Comparison of ENCODE assay signal across 19 cellular contexts in genomic region chr7:133358728-133359127, GRCh38.
DNase-seq lines count a peak whose midpoint lies in the region; ATAC-seq, FAIRE-seq and TF ChIP-seq lines count a peak whose summit lies in the region.
"Had no signal": no experiment of that assay in that cellular context is flagged by ENCODE, and none has a peak within 500 bp of the region (broad histone marks: within the 10 kb centered on the region; RNA-seq: fewer than 3 reads in every experiment).

No MANE protein-coding gene starts in this region.

- H3K9ac ChIP-seq in K562 (ENCODE audit: insufficient read depth in 1 of 2, low read depth in 2 of 2, low read length in 2 of 2): 0 out of 4 replicates have a peak overlapping the region, but pooled peaks of 1 of the 2 experiments have one; percentile 1
- H3K9ac ChIP-seq: KMS-11 had no signal

- intact Hi-C loops in K562 (cut with micrococcal nuclease): no loop called here

- H3K4me1 ChIP-seq in K562 (replicated peaks in 1 of 2; ENCODE audit: control insufficient read depth in 2 of 2, insufficient read depth in 2 of 2, low read length in 2 of 2): peaks cover 0 to 15% of the 10 kb centered on the region in 2 experiments; a peak in 3 of 5 replicates
- no peaks in the 10 kb centered on the region for H3K4me1 ChIP-seq in effector memory CD4-positive, alpha-beta T cell (ENCODE audit: control insufficient read depth, insufficient read depth, low read length, poor library complexity, severe bottlenecking)

- H3K36me3 ChIP-seq in K562 (ENCODE audit: control insufficient read depth, insufficient read depth, low read length): peaks cover 3% of the 10 kb centered on the region; the same call in 1 of the 3 replicates
- peaks cover 4% of the 10 kb centered on the region for H3K36me3 ChIP-seq in effector memory CD4-positive, alpha-beta T cell (ENCODE audit: control insufficient read depth, insufficient read depth, low read length)

- no peaks in the 10 kb centered on the region for H3K27me3 ChIP-seq in K562 (ENCODE audit: control insufficient read depth in 2 of 2, insufficient read depth in 2 of 2, low read length in 2 of 2)
- H3K27me3 ChIP-seq in effector memory CD4-positive, alpha-beta T cell (replicated peaks; ENCODE audit: control insufficient read depth, insufficient read depth, low read length, poor library complexity, severe bottlenecking): no peaks in the 10 kb centered on the region
- H3K27me3 ChIP-seq: esophagus muscularis mucosa, hepatocyte had no signal

- no peak for FAIRE-seq in K562 (lab: Jason Lieb, UNC)
- FAIRE-seq: keratinocyte had no signal

- 38% methylated on average over 3 of the region's 3 CpGs for WGBS in K562 (ENCODE audit: insufficient coverage, low coverage, missing lambda C conversion rate)

- no peak for TF ChIP-seq EP300 in K562 (IDR thresholded peaks at IDR 0.05; ENCODE audit: low read length)

- CTCF ChIA-PET in K562 (lab: Yijun Ruan, JAX; ENCODE audit: low intra/inter-chr PET ratio): no interaction called here

- POLR2A ChIA-PET in K562 (lab: Yijun Ruan, JAX): no interaction called here

- peaks cover 7% of the 10 kb centered on the region; the same call in 1 of the 3 replicates for H3K79me2 ChIP-seq in K562 (ENCODE audit: control insufficient read depth, insufficient read depth, low read length)

- no peaks in the 10 kb centered on the region for H3K9me3 ChIP-seq in K562 (replicated peaks; ENCODE audit: control insufficient read depth, insufficient read depth, low read depth, low read length)
- no peaks in the 10 kb centered on the region for H3K9me3 ChIP-seq in effector memory CD4-positive, alpha-beta T cell (ENCODE audit: control insufficient read depth, low read length)

- H3K4me2 ChIP-seq in K562 (ENCODE audit: insufficient read depth, low read length): no peak overlapping the region
- H3K4me2 ChIP-seq: hepatocyte, KMS-11 had no signal

- H4K20me1 ChIP-seq in K562 (replicated peaks; ENCODE audit: control insufficient read depth, insufficient read depth, low read length): no peaks in the 10 kb centered on the region

- H3K9me1 ChIP-seq in K562 (ENCODE audit: control insufficient read depth, insufficient read depth, low read length): no peaks in the 10 kb centered on the region

- DNase-seq in AG08395 (ENCODE audit: low spot score) (peak; percentile 9), HT1080 (ENCODE audit: low read depth) (peak; percentile 41), K562 (ENCODE audit: extremely low read depth in 1 of 4, low spot score in 3 of 4) (no peak), lung microvascular endothelial cell (ENCODE audit: low read depth in 2 of 2) (peak; percentile 27 to 39), NCI-H1105 (lab: John Stamatoyannopoulos, UW) (no peak), SKM-1 (lab: John Stamatoyannopoulos, UW; ENCODE audit: unreplicated experiment) (no peak)
- DNase-seq in effector memory CD4-positive, alpha-beta T cell: no peak
- DNase-seq: activated effector memory CD4-positive, alpha-beta T cell treated with anti-CD3 and anti-CD28 coated beads, Interleukin-2, amount 50 U/mL, for 16 hours; CD8-positive, alpha-beta T cell; DND-41; NCI-H1092 treated with DMSO at 0.1 percent for 48 hours; NCI-H526 treated with DMSO at 0.1 percent for 48 hours; nephron progenitor cell; Right ventricle myocardium superior had no signal

- H2AFZ ChIP-seq in K562 (ENCODE audit: low read depth, low read length): no peak overlapping the region
- H2AFZ ChIP-seq: hepatocyte had no signal

- TF ChIP-seq POLR2A in K562 (conservative IDR thresholded peaks at IDR 0.05): no peak

- no peak for TF ChIP-seq RAD21 in K562 (CRISPR knock-in tag; conservative IDR thresholded peaks at IDR 0.05 in 1 of 2, IDR thresholded peaks at IDR 0.05 in 1 of 2)

- no peak for TF ChIP-seq CTCF in K562 (IDR thresholded peaks at IDR 0.05 in 2 of 3, conservative IDR thresholded peaks at IDR 0.05 in 1 of 3; ENCODE audit: insufficient read depth in 2 of 3, low read depth in 1 of 3, low read length in 3 of 3)

- H3K27ac ChIP-seq in K562 (ENCODE audit: extremely low read depth, low read depth, low read length): no peak overlapping the region
- no peak overlapping the region for H3K27ac ChIP-seq in effector memory CD4-positive, alpha-beta T cell (ENCODE audit: insufficient read depth, low read length, poor library complexity, severe bottlenecking)
- H3K27ac ChIP-seq: esophagus muscularis mucosa, hepatocyte, KMS-11 had no signal

- H3K4me3 ChIP-seq in K562: no peak overlapping the region
- no peak overlapping the region for H3K4me3 ChIP-seq in effector memory CD4-positive, alpha-beta T cell (ENCODE audit: insufficient read depth, low read depth, low read length, poor library complexity, severe bottlenecking)
- H3K4me3 ChIP-seq: esophagus muscularis mucosa, hepatocyte had no signal

- TSS peak; percentile 14 for BruUV-seq in K562 (replicated peaks; lab: Mats Ljungman, UMichigan)

- in situ Hi-C loops in K562 (cut with MboI): no loop called here

- no peak for ATAC-seq in K562
- no peak for ATAC-seq in HG03439 (IDR thresholded peaks at IDR 0.05; ENCODE audit: unreplicated experiment)
- ATAC-seq: CD8-positive, alpha-beta T cell had no signal

TF ChIP-seq in K562, 482 proteins besides CTCF, POLR2A, EP300 and RAD21:
- peak; percentile 71 for TF ChIP-seq NFE2 (IDR thresholded peaks at IDR 0.05; ENCODE audit: low read depth)
- no peak for TF ChIP-seq MLX (CRISPR knock-in tag; conservative IDR thresholded peaks at IDR 0.05)
- TF ChIP-seq ZBTB33 (CRISPR knock-in tag; IDR thresholded peaks at IDR 0.05): no peak
- 0 out of 2 replicates have a peak, but pooled peaks have one; percentile 34 for TF ChIP-seq FOXJ2 (tag; IDR thresholded peaks at IDR 0.05)
- TF ChIP-seq MAFG (tag; conservative IDR thresholded peaks at IDR 0.05): peak; percentile 36; the same call in 1 of the 2 replicates
- TF ChIP-seq ZSCAN32 (CRISPR knock-in tag; IDR thresholded peaks at IDR 0.05): no peak
- no peak for TF ChIP-seq ZNF586 (CRISPR knock-in tag; conservative IDR thresholded peaks at IDR 0.05)
- 0 out of 2 replicates have a peak, but pooled peaks have one; percentile 27 for TF ChIP-seq MBD1 (CRISPR knock-in tag; IDR thresholded peaks at IDR 0.05)
- peak; percentile 57 for TF ChIP-seq C11orf30 (IDR thresholded peaks at IDR 0.05; ENCODE audit: low read depth)

Comparison
In these comparisons a context has a peak if more than half of its experiments do, and no peak if none do; other contexts are left out.
1. DNase-seq: peak in AG08395 (single experiment), HT1080 (single experiment) and lung microvascular endothelial cell (2 of 2); none in K562 (0 of 4), NCI-H1105 (single experiment), SKM-1 (single experiment) and effector memory CD4-positive, alpha-beta T cell (0 of 3).